17 cellular contexts compared by ENCODE assay signal in genomic region chr11:112751763-112752162, GRCh38.
A peak's percentile ranks its signal among the peaks of the same experiment; 100 is the strongest.
DNase-seq lines count a peak whose midpoint lies in the region; TF ChIP-seq lines count a peak whose summit lies in the region.
"Had no signal": no experiment of that assay in that cellular context is flagged by ENCODE, and none has a peak within 500 bp of the region (broad histone marks: within the 10 kb centered on the region; RNA-seq: fewer than 3 reads in every experiment).

No MANE protein-coding gene starts in this region.

- H3K27ac Mint-ChIP-seq in brain (peak overlapping the region in 4 of 5 experiments; percentile 23 to 76 (median 58)), neural crest cell (ENCODE audit: unreplicated experiment) (peak overlapping the region; percentile 60), endothelial cell (ENCODE audit: unreplicated experiment) (no peak overlapping the region)
- H3K27ac Mint-ChIP-seq: CD4-positive, CD25-positive, alpha-beta regulatory T cell; HFFc6 had no signal

- H3K36me3 Mint-ChIP-seq in brain (no peaks in the 10 kb centered on the region), neural crest cell (ENCODE audit: low read depth) (no peaks in the 10 kb centered on the region), endothelial cell (ENCODE audit: low read depth, unreplicated experiment) (no peaks in the 10 kb centered on the region)
- H3K36me3 Mint-ChIP-seq: CD4-positive, CD25-positive, alpha-beta regulatory T cell had no signal

- H3K27me3 Mint-ChIP-seq in brain: peaks cover 14% of the 10 kb centered on the region
- no peaks in the 10 kb centered on the region for H3K27me3 Mint-ChIP-seq in neural crest cell (ENCODE audit: low read depth)
- no peaks in the 10 kb centered on the region for H3K27me3 Mint-ChIP-seq in endothelial cell (ENCODE audit: unreplicated experiment)
- H3K27me3 Mint-ChIP-seq: CD4-positive, CD25-positive, alpha-beta regulatory T cell had no signal

- DNase-seq in G401 (ENCODE audit: low spot score) (peak; percentile 64), NCI-H524 (lab: John Stamatoyannopoulos, UW) (peak; percentile 74 to 90), neural crest cell (ENCODE audit: low read depth, low spot score) (no peak), endothelial cell (ENCODE audit: low spot score) (no peak), EL (no peak)
- DNase-seq in stimulated activated naive CD4-positive, alpha-beta T cell treated with Interleukin-2 at 50 U/mL for 16 hours (lab: John Stamatoyannopoulos, UW): no peak
- DNase-seq: CD4-positive, CD25-positive, alpha-beta regulatory T cell; GOT3; HFFc6; IMR-90; KG1; MG63; NCI-H1694; NCI-H2029 treated with DMSO at 0.1 percent for 48 hours; NCI-H526 treated with DMSO at 0.1 percent for 48 hours; PC-3 had no signal

- peaks cover 70% of the 10 kb centered on the region for H3K4me1 Mint-ChIP-seq in brain
- peaks cover 58% of the 10 kb centered on the region for H3K4me1 Mint-ChIP-seq in neural crest cell
- peaks cover 6% of the 10 kb centered on the region for H3K4me1 Mint-ChIP-seq in endothelial cell (ENCODE audit: unreplicated experiment)
- H3K4me1 Mint-ChIP-seq: CD4-positive, CD25-positive, alpha-beta regulatory T cell had no signal

- no peak overlapping the region for H3K4me3 Mint-ChIP-seq in brain
- no peak overlapping the region for H3K4me3 Mint-ChIP-seq in neural crest cell
- H3K4me3 Mint-ChIP-seq in endothelial cell (ENCODE audit: unreplicated experiment): no peak overlapping the region
- H3K4me3 Mint-ChIP-seq: CD4-positive, CD25-positive, alpha-beta regulatory T cell; HFFc6 had no signal

- peaks cover 0 to 3% (median 0%) of the 10 kb centered on the region in 5 experiments for H3K9me3 Mint-ChIP-seq in brain
- H3K9me3 Mint-ChIP-seq in neural crest cell: no peaks in the 10 kb centered on the region
- H3K9me3 Mint-ChIP-seq in endothelial cell (ENCODE audit: unreplicated experiment): no peaks in the 10 kb centered on the region

- in situ Hi-C loops in G401 (cut with HindIII; ENCODE audit: low sequenced_read_pairs): no loop called here

- TF ChIP-seq CTCF in brain (conservative IDR thresholded peaks at IDR 0.05) (no peak), neural crest cell (conservative IDR thresholded peaks at IDR 0.05) (no peak), endothelial cell (IDR thresholded peaks at IDR 0.05; ENCODE audit: unreplicated experiment) (no peak)

Comparison
In these comparisons a context has a peak if more than half of its experiments do, and no peak if none do; other contexts are left out.
1. DNase-seq: peak in G401 (single experiment) and NCI-H524 (2 of 2); none in neural crest cell (single experiment), stimulated activated naive CD4-positive, alpha-beta T cell treated with Interleukin-2 at 50 U/mL for 16 hours (single experiment), endothelial cell (single experiment) and EL (single experiment).